19 cellular contexts compared by ENCODE assay signal in the genomic region with DNA sequence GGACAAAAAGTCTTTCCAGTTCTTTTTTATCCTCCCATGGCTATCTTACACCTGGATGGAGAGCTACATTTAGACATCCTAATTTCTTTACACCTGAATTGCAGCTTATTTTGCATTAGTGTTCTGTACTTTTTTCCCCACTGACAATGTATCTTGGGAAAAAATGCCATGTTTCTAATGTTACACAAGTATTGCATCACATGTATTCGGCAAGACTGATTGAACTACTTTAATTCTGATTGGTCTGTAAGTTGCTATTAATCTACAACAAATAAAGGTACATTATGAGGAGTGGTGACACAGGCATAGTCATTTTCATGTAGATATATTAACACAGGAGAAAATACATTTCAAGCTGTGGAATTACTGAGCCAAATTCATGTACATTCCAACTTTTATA.
A peak's percentile ranks its signal among the peaks of the same experiment; 100 is the strongest.
DNase-seq lines count a peak whose midpoint lies in the region; ATAC-seq, FAIRE-seq and TF ChIP-seq lines count a peak whose summit lies in the region.
"Had no signal": no experiment of that assay in that cellular context is flagged by ENCODE, and none has a peak within 500 bp of the region (broad histone marks: within the 10 kb centered on the region; RNA-seq: fewer than 3 reads in every experiment).

No MANE protein-coding gene starts in this region.

- H4K20me1 ChIP-seq in HepG2 (ENCODE audit: insufficient read depth, low read length) (no peaks in the 10 kb centered on the region), H1 (replicated peaks in 1 of 2; ENCODE audit: control insufficient read depth in 1 of 2, insufficient read depth in 2 of 2, low read length in 2 of 2) (no peaks in the 10 kb centered on the region)
- H4K20me1 ChIP-seq: BLaER1 had no signal

- ATAC-seq in HepG2 (no peak), right lobe of liver (no peak), GM21529 (IDR thresholded peaks at IDR 0.05; ENCODE audit: unreplicated experiment) (no peak)
- ATAC-seq: CD8-positive, alpha-beta T cell had no signal

- H4K5ac ChIP-seq in H1 (ENCODE audit: insufficient read length, low read depth, low read length): no peak overlapping the region

- H3K4me2 ChIP-seq in HepG2 (ENCODE audit: low read depth, low read length) (no peak overlapping the region), H1 (ENCODE audit: insufficient read depth in 1 of 2, low read depth in 2 of 2, low read length in 2 of 2) (no peak overlapping the region)
- H3K4me2 ChIP-seq: BLaER1 had no signal

- H3K36me3 ChIP-seq in HepG2 (replicated peaks in 1 of 2; ENCODE audit: control insufficient read depth in 1 of 2, insufficient read depth in 2 of 2, low read length in 2 of 2) (no peaks in the 10 kb centered on the region), right lobe of liver (no peaks in the 10 kb centered on the region), adipocyte (ENCODE audit: control insufficient read depth, insufficient read depth, low read length, severe bottlenecking) (no peaks in the 10 kb centered on the region), H1 (ENCODE audit: control insufficient read depth in 2 of 4, insufficient read depth in 4 of 4, low read length in 3 of 4) (no peaks in the 10 kb centered on the region)
- H3K36me3 ChIP-seq: BLaER1 had no signal

- no peak overlapping the region for H4K8ac ChIP-seq in H1 (ENCODE audit: extremely low read depth, insufficient read depth, low read length)

- H4K91ac ChIP-seq in H1 (replicated peaks; ENCODE audit: insufficient read length, low read length): no peak overlapping the region

- TF ChIP-seq EP300 in HepG2 (IDR thresholded peaks at IDR 0.05; ENCODE audit: low read depth in 2 of 2, low read length in 2 of 2) (no peak), HepG2 (CRISPR knock-in tag; IDR thresholded peaks at IDR 0.05; ENCODE audit: borderline replicate concordance) (no peak), H1 (IDR thresholded peaks at IDR 0.05; ENCODE audit: borderline replicate concordance in 1 of 2, low read depth in 2 of 2, low read length in 2 of 2) (no peak)

- TF ChIP-seq POLR2A in HepG2 (IDR thresholded peaks at IDR 0.05; ENCODE audit: insufficient read depth in 1 of 2, low read depth in 2 of 2, low read length in 2 of 2) (no peak), right lobe of liver (IDR thresholded peaks at IDR 0.05) (no peak), H1 (IDR thresholded peaks at IDR 0.05; ENCODE audit: control extremely low read depth in 1 of 2, low read depth in 2 of 2, low read length in 2 of 2) (no peak)

- no peak overlapping the region for H2AFZ ChIP-seq in HepG2 (ENCODE audit: low read length)
- no peak overlapping the region for H2AFZ ChIP-seq in H1 (ENCODE audit: low read length)
- H2AFZ ChIP-seq: GM23248 had no signal

- TF ChIP-seq CTCF in HepG2 (CRISPR knock-in tag; IDR thresholded peaks at IDR 0.05) (no peak), right lobe of liver (IDR thresholded peaks at IDR 0.05) (no peak), H1 (IDR thresholded peaks at IDR 0.05; ENCODE audit: control extremely low read depth in 1 of 3, insufficient read depth in 1 of 3, low read depth in 1 of 3, low read length in 3 of 3) (no peak)

- no peaks in the 10 kb centered on the region for H3K79me1 ChIP-seq in H1 (ENCODE audit: low read depth, low read length)

- no peak for DNase-seq in HepG2 (ENCODE audit: low spot score)
- DNase-seq in right lobe of liver: no peak
- DNase-seq in adipocyte (ENCODE audit: low read depth): peak; percentile 24
- DNase-seq in H1 (ENCODE audit: low read depth in 1 of 2, low spot score in 2 of 2): no peak
- no peak for DNase-seq in HEK293T (ENCODE audit: extremely low spot score)
- DNase-seq: Caco-2; CD4-positive, CD25-positive, alpha-beta regulatory T cell; CD8-positive, alpha-beta T cell; DMS153; DND-41; GM23248; H9 had no signal

- no peak overlapping the region for H2BK15ac ChIP-seq in H1 (ENCODE audit: low read length)

- no peaks in the 10 kb centered on the region for H3K23me2 ChIP-seq in H1 (ENCODE audit: low read depth, low read length)

- intact Hi-C loops in HepG2 (cut with micrococcal nuclease; ENCODE audit: unreplicated experiment) (no loop called here), right lobe of liver (cut with DNase I) (no loop called here)

- H3K27me3 ChIP-seq in HepG2 (ENCODE audit: control insufficient read depth in 1 of 2, insufficient read depth in 2 of 2, low read length in 2 of 2) (no peaks in the 10 kb centered on the region), right lobe of liver (no peaks in the 10 kb centered on the region), adipocyte (replicated peaks; ENCODE audit: control insufficient read depth, insufficient read depth, low read length) (no peaks in the 10 kb centered on the region), H1 (replicated peaks in 1 of 4; ENCODE audit: control insufficient read depth in 3 of 4, extremely low read depth in 1 of 4, insufficient read depth in 3 of 4, low read length in 3 of 4) (no peaks in the 10 kb centered on the region)
- H3K27me3 ChIP-seq: BLaER1 had no signal

- no peaks in the 10 kb centered on the region for H3K9me3 ChIP-seq in HepG2 (ENCODE audit: low read length)
- H3K9me3 ChIP-seq in right lobe of liver: no peaks in the 10 kb centered on the region
- no peaks in the 10 kb centered on the region for H3K9me3 ChIP-seq in adipocyte (ENCODE audit: control insufficient read depth, low read length)
- H3K9me3 ChIP-seq in H1 (ENCODE audit: insufficient read depth in 2 of 2, low read depth in 1 of 2, low read length in 1 of 2): no peaks in the 10 kb centered on the region
- H3K9me3 ChIP-seq: BLaER1, Caco-2 had no signal

- TF ChIP-seq RAD21 in HepG2 (CRISPR knock-in tag; IDR thresholded peaks at IDR 0.05): no peak
- TF ChIP-seq RAD21 in H1 (IDR thresholded peaks at IDR 0.05 in 1 of 2, conservative IDR thresholded peaks at IDR 0.05 in 1 of 2; ENCODE audit: low read depth in 2 of 2, low read length in 2 of 2): no peak

- H2BK5ac ChIP-seq in H1 (ENCODE audit: low read depth, low read length): no peak overlapping the region

- no peak overlapping the region for H3K18ac ChIP-seq in H1 (ENCODE audit: extremely low read depth, low read length)

- BruUV-seq in HepG2 (replicated peaks; lab: Mats Ljungman, UMichigan): no TSS peak

- POLR2A ChIA-PET in HepG2 (lab: Yijun Ruan, JAX) (no interaction called here), H1 (lab: Charles Lee; ENCODE audit: partially characterized antibody) (no interaction called here), HEK293T (lab: Yijun Ruan, JAX) (no interaction called here)

- no peak overlapping the region for H2BK12ac ChIP-seq in H1 (ENCODE audit: low read depth, low read length)

- CTCF ChIA-PET in HepG2 (lab: Yijun Ruan, JAX; ENCODE audit: low intra/inter-chr PET ratio, low total read pairs) (no interaction called here), H1 (lab: Charles Lee; ENCODE audit: partially characterized antibody) (no interaction called here), HEK293T (lab: Yijun Ruan, JAX) (no interaction called here)

- no peak overlapping the region for H3K4me3 ChIP-seq in HepG2 (replicated peaks in 1 of 3; ENCODE audit: insufficient read depth in 1 of 3, low read depth in 2 of 3, low read length in 3 of 3)
- no peak overlapping the region for H3K4me3 ChIP-seq in right lobe of liver
- no peak overlapping the region for H3K4me3 ChIP-seq in adipocyte (ENCODE audit: low read length)
- no peak overlapping the region for H3K4me3 ChIP-seq in H1 (ENCODE audit: extremely low read depth in 1 of 4, insufficient read depth in 2 of 4, low read depth in 3 of 4, low read length in 4 of 4)
- H3K4me3 ChIP-seq: BLaER1, GM23248 had no signal

- no peak overlapping the region for H3K56ac ChIP-seq in H1 (replicated peaks; ENCODE audit: insufficient read length, low read depth, low read length)

- H3K79me2 ChIP-seq in HepG2 (ENCODE audit: insufficient read depth, low read length): no peaks in the 10 kb centered on the region
- no peaks in the 10 kb centered on the region for H3K79me2 ChIP-seq in H1 (ENCODE audit: control insufficient read depth in 1 of 2, insufficient read depth in 2 of 2, low read length in 2 of 2)

- H3K23ac ChIP-seq in H1 (ENCODE audit: insufficient read length): no peak overlapping the region

- no peak overlapping the region for H3K14ac ChIP-seq in H1 (ENCODE audit: insufficient read length)

- no peak overlapping the region for H2BK120ac ChIP-seq in H1 (replicated peaks; ENCODE audit: low read depth, low read length)

- H3K27ac ChIP-seq in HepG2 (ENCODE audit: extremely low read length, insufficient read depth, low read length): no peak overlapping the region
- no peak overlapping the region for H3K27ac ChIP-seq in right lobe of liver
- no peak overlapping the region for H3K27ac ChIP-seq in H1 (ENCODE audit: low read depth, low read length)
- H3K27ac ChIP-seq: 22Rv1, BLaER1, C4-2B, GM23248 had no signal

- in situ Hi-C loops in HepG2 (cut with HindIII; ENCODE audit: extremely low pct_ligation_motif_present, low pct_unique_long_range_greater_than_20kb): no loop called here

- FAIRE-seq in HepG2 (lab: Jason Lieb, UNC): no peak
- no peak for FAIRE-seq in H1 (lab: Jason Lieb, UNC)
- FAIRE-seq: A204.1, G401.6, GM12892 had no signal

- H2BK20ac ChIP-seq in H1 (ENCODE audit: low read length): no peak overlapping the region

- H3K4me1 ChIP-seq in HepG2 (ENCODE audit: insufficient read depth, low read length): no peaks in the 10 kb centered on the region
- no peaks in the 10 kb centered on the region for H3K4me1 ChIP-seq in right lobe of liver
- no peaks in the 10 kb centered on the region for H3K4me1 ChIP-seq in adipocyte (ENCODE audit: control insufficient read depth, insufficient read depth, low read length)
- no peaks in the 10 kb centered on the region for H3K4me1 ChIP-seq in H1 (replicated peaks in 1 of 4; ENCODE audit: control insufficient read depth in 3 of 4, insufficient read depth in 4 of 4, low read length in 3 of 4)
- H3K4me1 ChIP-seq: BLaER1, Caco-2 had no signal

- 3% methylated on average over 1 of the region's 1 CpG for WGBS in HepG2 (ENCODE audit: low lambda C conversion rate)
- 29% methylated on average over 1 of the region's 1 CpG for WGBS in right lobe of liver (ENCODE audit: insufficient coverage, low coverage, low lambda C conversion rate, missing lambda C conversion rate)
- WGBS in H1 (ENCODE audit: extremely low coverage in 1 of 2, insufficient coverage in 1 of 2, insufficient read length in 1 of 2, insufficient replicate concordance in 2 of 2, low coverage in 1 of 2, low lambda C conversion rate in 2 of 2, missing lambda C conversion rate in 1 of 2), 2 experiments: 86% methylated on average over 1 of the region's 1 CpG; no CpG with 5 or more reads in 1 of the 2 experiments

- H3K9ac ChIP-seq in HepG2 (ENCODE audit: insufficient read depth, low read depth, low read length) (no peak overlapping the region), adipocyte (ENCODE audit: low read length) (no peak overlapping the region), H1 (replicated peaks in 1 of 4; ENCODE audit: extremely low read depth in 1 of 4, low read depth in 3 of 4, low read length in 3 of 4) (no peak overlapping the region)
- H3K9ac ChIP-seq: BLaER1, GM23248 had no signal

- no peak overlapping the region for H3K4ac ChIP-seq in H1 (replicated peaks; ENCODE audit: insufficient read length, low read depth, low read length)

- H2AK5ac ChIP-seq in H1 (ENCODE audit: low read depth, low read length): no peak overlapping the region

TF ChIP-seq in HepG2, 621 proteins besides CTCF, POLR2A, EP300 and RAD21 (continues in another document):
- no peak for TF ChIP-seq HDAC6 (IDR thresholded peaks at IDR 0.05; ENCODE audit: low read depth, low read length)

TF ChIP-seq in HEK293T, 16 proteins besides CTCF, POLR2A, EP300 and RAD21:
- TF ChIP-seq FOXK2 (IDR thresholded peaks at IDR 0.05) (no peak), ELF4 (IDR thresholded peaks at IDR 0.05) (no peak)

Comparison
In these comparisons a context has a peak if more than half of its experiments do, and no peak if none do; other contexts are left out.
1. Of the 41 proteins assayed by ChIP-seq in both HepG2 and H1: peak only in HepG2: none; only in H1: none; in both: CEBPB; in neither: 40.